In genomic region chr9:84445737-84446136, GRCh38 we compare ENCODE assay signal across 35 cellular contexts.
"Had no signal": no experiment of that assay in that cellular context is flagged by ENCODE, and none has a peak within 500 bp of the region (broad histone marks: within the 10 kb centered on the region; RNA-seq: fewer than 3 reads in every experiment).

No MANE protein-coding gene starts in this region.

- H3K27ac ChIP-seq: ascending aorta, cardiac muscle cell, VCaP had no signal

- H3K27ac Mint-ChIP-seq: activated B cell treated with CpG ODN at 0.5 μM for 24 hours; activated CD4-positive, alpha-beta memory T cell treated with anti-CD3 and anti-CD28 coated beads for 36 hours; activated CD4-positive, alpha-beta T cell treated with anti-CD3 and anti-CD28 coated beads, Interleukin-2, amount 10 ng/mL, durations not matched to agents 24 days and 14 days; activated CD8-positive, alpha-beta T cell treated with anti-CD3 and anti-CD28 coated beads for 36 hours; activated naive CD4-positive, alpha-beta T cell treated with anti-CD3 and anti-CD28 coated beads, Interleukin-2, amount 10 ng/mL, durations not matched to agents 7 days and 5 days; activated naive CD4-positive, alpha-beta T cell treated with anti-CD3 and anti-CD28 coated beads, Interleukin-2, amount 50 U/mL, for 24 hours; activated naive CD8-positive, alpha-beta T cell; activated naive CD8-positive, alpha-beta T cell treated with anti-CD3 and anti-CD28 coated beads, Interleukin-2, amount 10 ng/mL, durations not matched to agents 7 days and 5 days; activated naive CD8-positive, alpha-beta T cell treated with anti-CD3 and anti-CD28 coated beads, Interleukin-2, amount 50 U/mL, for 24 hours; activated T-cell treated with anti-CD3 and anti-CD28 coated beads, Interleukin-2, amount 50 U/mL, for 72 hours; activated T-helper 1 cell treated with anti-CD3 and anti-CD28 coated beads, Interleukin-12 subunit alpha, Interleukin-12 subunit beta, Interleukin-2, Interleukin-4 antibody, amounts not matched to agents 30 ng/mL and 10 ng/mL and 1 ng/mL, durations not matched to agents 14 hours and 24 hours and 36 hours; activated T-helper 17 cell treated with anti-CD3 and anti-CD28 coated beads, Interleukin-2, amount 50 U/mL, for 72 hours; brain; T-helper 1 cell treated with Interleukin-12 subunit alpha and Interleukin-12 subunit beta and Interleukin-4 antibody, amounts not matched to agents 30 μg/mL and 1 μg/mL, for 36 hours; T-helper 2 cell treated with Interferon-gamma antibody and Interleukin-4, amounts not matched to agents 5 μg/mL and 100 μg/mL, for 36 hours had no signal

- H3K4me1 Mint-ChIP-seq: activated B cell treated with CpG ODN at 0.5 μM for 24 hours; activated CD4-positive, alpha-beta T cell treated with anti-CD3 and anti-CD28 coated beads, Interleukin-2, amount 10 ng/mL, durations not matched to agents 24 days and 14 days; activated naive CD4-positive, alpha-beta T cell treated with anti-CD3 and anti-CD28 coated beads, Interleukin-2, amount 10 ng/mL, durations not matched to agents 7 days and 5 days; activated naive CD4-positive, alpha-beta T cell treated with anti-CD3 and anti-CD28 coated beads, Interleukin-2, amount 50 U/mL, for 24 hours; activated naive CD8-positive, alpha-beta T cell treated with anti-CD3 and anti-CD28 coated beads, Interleukin-2, amount 10 ng/mL, durations not matched to agents 7 days and 5 days; activated naive CD8-positive, alpha-beta T cell treated with anti-CD3 and anti-CD28 coated beads, Interleukin-2, amount 50 U/mL, for 24 hours; activated T-helper 17 cell treated with anti-CD3 and anti-CD28 coated beads, Interleukin-2, amount 50 U/mL, for 72 hours had no signal

- H3K4me1 ChIP-seq: ascending aorta had no signal

- H3K27me3 ChIP-seq: ascending aorta, cardiac muscle cell had no signal

- ATAC-seq: activated CD8-positive, alpha-beta T cell treated with anti-CD3 and anti-CD28 coated beads for 36 hours; activated naive CD8-positive, alpha-beta T cell treated with anti-CD3 and anti-CD28 coated beads, Interleukin-2, amount 50 U/mL, for 24 hours; activated T-cell treated with anti-CD3 and anti-CD28 coated beads, Interleukin-2, amount 50 U/mL, for 4 hours; activated T-cell treated with anti-CD3 and anti-CD28 coated beads, Interleukin-2, amount 50 U/mL, for 72 hours; activated T-helper 17 cell treated with anti-CD3 and anti-CD28 coated beads, Interleukin-2, amount 50 U/mL, for 72 hours had no signal

- H3K27me3 Mint-ChIP-seq: activated B cell treated with CpG ODN at 0.5 μM for 24 hours; activated CD4-positive, alpha-beta T cell treated with anti-CD3 and anti-CD28 coated beads, Interleukin-2, amount 10 ng/mL, durations not matched to agents 24 days and 14 days; activated CD8-positive, alpha-beta T cell treated with anti-CD3 and anti-CD28 coated beads for 36 hours; activated naive CD8-positive, alpha-beta T cell treated with anti-CD3 and anti-CD28 coated beads, Interleukin-2, amount 50 U/mL, for 24 hours; brain had no signal

- H3K4me3 Mint-ChIP-seq: activated B cell treated with CpG ODN at 0.5 μM for 24 hours; activated CD4-positive, alpha-beta memory T cell treated with anti-CD3 and anti-CD28 coated beads for 36 hours; activated CD4-positive, alpha-beta T cell treated with anti-CD3 and anti-CD28 coated beads, Interleukin-2, amount 10 ng/mL, durations not matched to agents 24 days and 14 days; activated CD8-positive, alpha-beta T cell treated with anti-CD3 and anti-CD28 coated beads for 36 hours; activated naive CD4-positive, alpha-beta T cell treated with anti-CD3 and anti-CD28 coated beads, Interleukin-2, amount 10 ng/mL, durations not matched to agents 7 days and 5 days; activated naive CD4-positive, alpha-beta T cell treated with anti-CD3 and anti-CD28 coated beads, Interleukin-2, amount 50 U/mL, for 24 hours; activated naive CD8-positive, alpha-beta T cell; activated naive CD8-positive, alpha-beta T cell treated with anti-CD3 and anti-CD28 coated beads, Interleukin-2, amount 10 ng/mL, durations not matched to agents 7 days and 5 days; activated naive CD8-positive, alpha-beta T cell treated with anti-CD3 and anti-CD28 coated beads, Interleukin-2, amount 50 U/mL, for 24 hours; activated T-cell treated with anti-CD3 and anti-CD28 coated beads, Interleukin-2, amount 50 U/mL, for 4 hours; activated T-cell treated with anti-CD3 and anti-CD28 coated beads, Interleukin-2, amount 50 U/mL, for 72 hours; activated T-helper 1 cell treated with anti-CD3 and anti-CD28 coated beads, Interleukin-12 subunit alpha, Interleukin-12 subunit beta, Interleukin-2, Interleukin-4 antibody, amounts not matched to agents 30 ng/mL and 10 ng/mL and 1 ng/mL, durations not matched to agents 14 hours and 24 hours and 36 hours; activated T-helper 17 cell treated with anti-CD3 and anti-CD28 coated beads, Interleukin-2, amount 50 U/mL, for 72 hours; brain; T-helper 1 cell treated with Interleukin-12 subunit alpha and Interleukin-12 subunit beta and Interleukin-4 antibody, amounts not matched to agents 30 μg/mL and 1 μg/mL, for 36 hours; T-helper 2 cell treated with Interferon-gamma antibody and Interleukin-4, amounts not matched to agents 5 μg/mL and 100 μg/mL, for 36 hours had no signal

- DNase-seq: activated B cell treated with CpG ODN at 0.5 μM for 24 hours; activated CD4-positive, alpha-beta memory T cell treated with anti-CD3 and anti-CD28 coated beads for 36 hours; activated CD4-positive, alpha-beta T cell treated with anti-CD3 and anti-CD28 coated beads for 4 hours; activated CD4-positive, alpha-beta T cell treated with anti-CD3 and anti-CD28 coated beads, Interleukin-2, amount 10 ng/mL, durations not matched to agents 24 days and 14 days; activated CD4-positive, alpha-beta T cell treated with anti-CD3 and anti-CD28 coated beads, Interleukin-2, amount 50 U/mL, for 1 hour; activated CD4-positive, alpha-beta T cell treated with anti-CD3 and anti-CD28 coated beads, Interleukin-2, amount 50 U/mL, for 4 hours; activated CD4-positive, CD25-positive, alpha-beta regulatory T cell treated with anti-CD3 and anti-CD28 coated beads, Interleukin-2, amount 50 U/mL, for 72 hours; activated CD8-positive, alpha-beta memory T cell treated with anti-CD3 and anti-CD28 coated beads, Interleukin-2, amount 50 U/mL, for 4 hours; activated CD8-positive, alpha-beta T cell treated with anti-CD3 and anti-CD28 coated beads for 36 hours; activated gamma-delta T cell; activated naive CD4-positive, alpha-beta T cell treated with anti-CD3 and anti-CD28 coated beads, Interleukin-2, amount 10 ng/mL, durations not matched to agents 7 days and 5 days; activated naive CD4-positive, alpha-beta T cell treated with Interleukin-2 at 50 U/mL for 16 hours; activated naive CD8-positive, alpha-beta T cell treated with anti-CD3 and anti-CD28 coated beads, Interleukin-2, amount 10 ng/mL, durations not matched to agents 7 days and 5 days; activated naive CD8-positive, alpha-beta T cell treated with anti-CD3 and anti-CD28 coated beads, Interleukin-2, amount 50 U/mL, for 24 hours; activated T-cell treated with anti-CD3 and anti-CD28 coated beads for 4 hours; activated T-cell treated with anti-CD3 and anti-CD28 coated beads, Interleukin-2, amount 50 U/mL, for 1 hour; activated T-cell treated with anti-CD3 and anti-CD28 coated beads, Interleukin-2, amount 50 U/mL, for 4 hours; activated T-cell treated with anti-CD3 and anti-CD28 coated beads, Interleukin-2, amount 50 U/mL, for 72 hours; amygdala; anterior cingulate cortex; central memory CD4-positive, alpha-beta T cell; SW 1271; T-helper 1 cell; T-helper 2 cell; T-helper 9 cell had no signal

- H3K9me3 Mint-ChIP-seq: activated B cell treated with CpG ODN at 0.5 μM for 24 hours; activated CD4-positive, alpha-beta memory T cell treated with anti-CD3 and anti-CD28 coated beads for 36 hours; activated CD4-positive, alpha-beta T cell treated with anti-CD3 and anti-CD28 coated beads, Interleukin-2, amount 10 ng/mL, durations not matched to agents 24 days and 14 days; activated CD8-positive, alpha-beta T cell treated with anti-CD3 and anti-CD28 coated beads for 36 hours; activated naive CD4-positive, alpha-beta T cell treated with anti-CD3 and anti-CD28 coated beads, Interleukin-2, amount 10 ng/mL, durations not matched to agents 7 days and 5 days; activated naive CD4-positive, alpha-beta T cell treated with anti-CD3 and anti-CD28 coated beads, Interleukin-2, amount 50 U/mL, for 24 hours; activated naive CD8-positive, alpha-beta T cell treated with anti-CD3 and anti-CD28 coated beads, Interleukin-2, amount 10 ng/mL, durations not matched to agents 7 days and 5 days; activated naive CD8-positive, alpha-beta T cell treated with anti-CD3 and anti-CD28 coated beads, Interleukin-2, amount 50 U/mL, for 24 hours; activated T-cell treated with anti-CD3 and anti-CD28 coated beads, Interleukin-2, amount 50 U/mL, for 4 hours; activated T-cell treated with anti-CD3 and anti-CD28 coated beads, Interleukin-2, amount 50 U/mL, for 72 hours; activated T-helper 1 cell treated with anti-CD3 and anti-CD28 coated beads, Interleukin-12 subunit alpha, Interleukin-12 subunit beta, Interleukin-2, Interleukin-4 antibody, amounts not matched to agents 30 ng/mL and 10 ng/mL and 1 ng/mL, durations not matched to agents 14 hours and 24 hours and 36 hours; activated T-helper 17 cell treated with anti-CD3 and anti-CD28 coated beads, Interleukin-2, amount 50 U/mL, for 72 hours; brain; T-helper 1 cell treated with Interleukin-12 subunit alpha and Interleukin-12 subunit beta and Interleukin-4 antibody, amounts not matched to agents 30 μg/mL and 1 μg/mL, for 36 hours; T-helper 2 cell treated with Interferon-gamma antibody and Interleukin-4, amounts not matched to agents 5 μg/mL and 100 μg/mL, for 36 hours had no signal

- H3K4me3 ChIP-seq: ascending aorta, cardiac muscle cell had no signal

- H3K9me3 ChIP-seq: ascending aorta had no signal

- H3K36me3 Mint-ChIP-seq: activated CD4-positive, alpha-beta memory T cell treated with anti-CD3 and anti-CD28 coated beads for 36 hours; activated naive CD4-positive, alpha-beta T cell treated with anti-CD3 and anti-CD28 coated beads, Interleukin-2, amount 10 ng/mL, durations not matched to agents 7 days and 5 days; activated naive CD4-positive, alpha-beta T cell treated with anti-CD3 and anti-CD28 coated beads, Interleukin-2, amount 50 U/mL, for 24 hours; activated naive CD8-positive, alpha-beta T cell; activated naive CD8-positive, alpha-beta T cell treated with anti-CD3 and anti-CD28 coated beads, Interleukin-2, amount 10 ng/mL, durations not matched to agents 7 days and 5 days; brain had no signal

- H3K36me3 ChIP-seq: ascending aorta, cardiac muscle cell had no signal
